In genomic region chrX:47233333-47234113, GRCh38 we compare ENCODE assay signal across 1 cellular context.
A peak's percentile ranks its signal among the peaks of the same experiment; 100 is the strongest.
TF ChIP-seq lines count a peak whose summit lies in the region.

No MANE protein-coding gene starts in this region.

TF ChIP-seq in GM12878, 131 proteins besides CTCF, POLR2A, EP300 and RAD21 (continued from another document and continues in another):
- no peak for TF ChIP-seq NKRF (conservative IDR thresholded peaks at IDR 0.05)
- no peak for TF ChIP-seq TBL1XR1 (IDR thresholded peaks at IDR 0.05; ENCODE audit: low read depth, low read length)
- no peak for TF ChIP-seq ZNF592 (IDR thresholded peaks at IDR 0.05)
- TF ChIP-seq BCL3 (IDR thresholded peaks at IDR 0.05; ENCODE audit: borderline replicate concordance, insufficient read depth, low read depth, low read length, poor library complexity, severe bottlenecking), result no peak
- no peak for TF ChIP-seq RAD51 (IDR thresholded peaks at IDR 0.05)
- TF ChIP-seq EZH2 (IDR thresholded peaks at IDR 0.05; ENCODE audit: borderline replicate concordance, control insufficient read depth, low read depth, low read length), result no peak
- no peak for TF ChIP-seq CBX3 (IDR thresholded peaks at IDR 0.05; ENCODE audit: borderline replicate concordance, low read depth)
- TF ChIP-seq RFX5 (IDR thresholded peaks at IDR 0.05; ENCODE audit: low read depth, low read length), result no peak
- TF ChIP-seq CUX1 (IDR thresholded peaks at IDR 0.05; ENCODE audit: insufficient replicate concordance, low read depth, low read length), result no peak
- no peak for TF ChIP-seq CBFB (IDR thresholded peaks at IDR 0.05; ENCODE audit: low read depth)
- no peak for TF ChIP-seq ZNF622 (IDR thresholded peaks at IDR 0.05)
- no peak for TF ChIP-seq STAT1 (conservative IDR thresholded peaks at IDR 0.05)
- peak; percentile 53; the same call in 1 of the 2 replicates for TF ChIP-seq TAF1 (IDR thresholded peaks at IDR 0.05; ENCODE audit: borderline replicate concordance, low read depth, low read length)
- no peak for TF ChIP-seq PKNOX1 (IDR thresholded peaks at IDR 0.05)
- TF ChIP-seq RB1 (IDR thresholded peaks at IDR 0.05; ENCODE audit: borderline replicate concordance), result no peak
- TF ChIP-seq PRDM15 (CRISPR knock-in tag; IDR thresholded peaks at IDR 0.05), result no peak
- TF ChIP-seq POLR2AphosphoS5 (IDR thresholded peaks at IDR 0.05; ENCODE audit: low read length), result peak; percentile 76; the same call in 1 of the 2 replicates
- TF ChIP-seq POU2F2 (IDR thresholded peaks at IDR 0.05; ENCODE audit: borderline replicate concordance, low read depth, low read length), result peak; percentile 4; the same call in 1 of the 3 replicates
- TF ChIP-seq RELB (IDR thresholded peaks at IDR 0.05; ENCODE audit: low read depth), result no peak
- peak; percentile 40 to 58; a peak in 2 of 4 replicates for TF ChIP-seq IKZF2 (IDR thresholded peaks at IDR 0.05)
- TF ChIP-seq YY1 (IDR thresholded peaks at IDR 0.05; ENCODE audit: low read depth, low read length), result peak; percentile 94
- peak; percentile 21 for TF ChIP-seq SKIL (IDR thresholded peaks at IDR 0.05; ENCODE audit: low read depth, poor library complexity, severe bottlenecking)
- TF ChIP-seq HDGF (IDR thresholded peaks at IDR 0.05), result 0 out of 2 replicates have a peak, but pooled peaks have one; percentile 45
- TF ChIP-seq NBN (IDR thresholded peaks at IDR 0.05), result peak; percentile 86
- no peak for TF ChIP-seq KDM1A (IDR thresholded peaks at IDR 0.05; ENCODE audit: borderline replicate concordance)
- TF ChIP-seq ZBTB33 (IDR thresholded peaks at IDR 0.05), result no peak
- no peak for TF ChIP-seq SMARCA5 (IDR thresholded peaks at IDR 0.05)
- peak; percentile 94 for TF ChIP-seq CREB1 (IDR thresholded peaks at IDR 0.05; ENCODE audit: low read depth)
- TF ChIP-seq MXI1 (IDR thresholded peaks at IDR 0.05; ENCODE audit: low read depth, low read length), result no peak
